ENCODE assay signal across 7 cellular contexts in genomic region chr17:75250009-75250471, GRCh38. TPM values are rescaled to one million over a fixed set of nuclear protein-coding genes. Genes with fewer than 3 reads are reported as not detected.
A peak's percentile ranks its signal among the peaks of the same experiment; 100 is the strongest.
DNase-seq lines count a peak whose midpoint lies in the region; ATAC-seq and TF ChIP-seq lines count a peak whose summit lies in the region.

No MANE protein-coding gene starts in this region.

- H3K4me1 Mint-ChIP-seq in endothelial cell (ENCODE audit: unreplicated experiment): peaks cover 9% of the 10 kb centered on the region

- H3K9me3 ChIP-seq in skeletal muscle tissue (ENCODE audit: control insufficient read depth in 3 of 3, low read length in 3 of 3): no peaks in the 10 kb centered on the region

- peak overlapping the region; percentile 62 for H3K27ac ChIP-seq in skeletal muscle tissue (ENCODE audit: low read depth, low read length)

- peaks cover 14 to 16% (median 15%) of the 10 kb centered on the region in 3 donors for H3K36me3 ChIP-seq in skeletal muscle tissue (ENCODE audit: control insufficient read depth in 3 of 3, insufficient read depth in 3 of 3, low read length in 3 of 3)

- H3K4me1 ChIP-seq in skeletal muscle tissue (ENCODE audit: control insufficient read depth in 3 of 3, insufficient read depth in 3 of 3, low read length in 3 of 3): peaks cover 8 to 17% (median 9%) of the 10 kb centered on the region in 3 donors

- H3K27me3 Mint-ChIP-seq in endothelial cell (ENCODE audit: unreplicated experiment): peaks cover 2% of the 10 kb centered on the region

- H3K9me3 Mint-ChIP-seq in endothelial cell (ENCODE audit: unreplicated experiment): no peaks in the 10 kb centered on the region

- TF ChIP-seq CTCF in endothelial cell (IDR thresholded peaks at IDR 0.05; ENCODE audit: unreplicated experiment): no peak

- H3K27ac Mint-ChIP-seq in endothelial cell (ENCODE audit: unreplicated experiment): no peak overlapping the region

- peak; percentile 82 for ATAC-seq in GM19372 (IDR thresholded peaks at IDR 0.05; ENCODE audit: low read depth, unreplicated experiment)
- peak; percentile 83 for ATAC-seq in HG03196 (IDR thresholded peaks at IDR 0.05; ENCODE audit: unreplicated experiment)

- peak overlapping the region in 2 of 3 donors; percentile 34 to 40 for H3K9ac ChIP-seq in skeletal muscle tissue (ENCODE audit: low read depth in 1 of 3, low read length in 3 of 3)

- no peaks in the 10 kb centered on the region for H3K27me3 ChIP-seq in skeletal muscle tissue (ENCODE audit: control insufficient read depth in 3 of 3, insufficient read depth in 3 of 3, low read length in 3 of 3)

- H3K36me3 Mint-ChIP-seq in endothelial cell (ENCODE audit: low read depth, unreplicated experiment): peaks cover 18% of the 10 kb centered on the region

- H3K4me3 Mint-ChIP-seq in endothelial cell (ENCODE audit: unreplicated experiment): peak overlapping the region; percentile 11

- peak overlapping the region in 1 of 3 donors; percentile 11 for H3K4me3 ChIP-seq in skeletal muscle tissue (ENCODE audit: low read length in 3 of 3)

- DNase-seq in activated CD4-positive, alpha-beta T cell treated with anti-CD3 and anti-CD28 coated beads, Interleukin-2, amount 50 U/mL, for 24 hours (ENCODE audit: low read depth in 1 of 2, low spot score in 1 of 2): peak; percentile 55 to 85
- DNase-seq in endothelial cell (ENCODE audit: low spot score) (no peak), AML-193 (lab: John Stamatoyannopoulos, UW) (no peak), glomerular visceral epithelial cell (ENCODE audit: extremely low spot score) (no peak)

RNA-seq across cellular contexts. Expression of gene GGA3, which starts 11.4 kb away (rescaled TPM):
- total RNA-seq in endothelial cell (ENCODE audit: unreplicated experiment) (60.8 TPM), skeletal muscle tissue (4.7 TPM)

RNA-seq across cellular contexts. Expression of gene MRPS7, which starts 11.6 kb away (rescaled TPM):
- total RNA-seq in endothelial cell (ENCODE audit: unreplicated experiment) (63.4 TPM), skeletal muscle tissue (71.5 TPM)

RNA-seq across cellular contexts. Expression of gene MIF4GD, which starts 21.0 kb away (rescaled TPM):
- total RNA-seq in endothelial cell (ENCODE audit: unreplicated experiment): 15.7 TPM
- 7.8 TPM for total RNA-seq in skeletal muscle tissue

RNA-seq across cellular contexts. Expression of gene SLC25A19, which starts 39.2 kb away (rescaled TPM):
- total RNA-seq in endothelial cell (ENCODE audit: unreplicated experiment): 2.9 TPM
- total RNA-seq in skeletal muscle tissue: 1.0 TPM

RNA-seq across cellular contexts. Expression of gene NUP85, which starts 44.6 kb away (rescaled TPM):
- 83.9 TPM for total RNA-seq in endothelial cell (ENCODE audit: unreplicated experiment)
- 22.4 TPM for total RNA-seq in skeletal muscle tissue

Comparison
In these comparisons a context has a peak if more than half of its experiments do, and no peak if none do; other contexts are left out.
1. DNase-seq: peak in activated CD4-positive, alpha-beta T cell treated with anti-CD3 and anti-CD28 coated beads, Interleukin-2, amount 50 U/mL, for 24 hours (2 of 2); none in endothelial cell (single experiment), AML-193 (0 of 2) and glomerular visceral epithelial cell (single experiment).
2. RNA of gene GGA3, which starts 11.4 kb away (total RNA-seq): 60.8 TPM in endothelial cell (single experiment); 4.7 TPM in skeletal muscle tissue (single experiment); every median in the first group is over 10 times any median in the second.